ENCODE assay signal across 5 cellular contexts in the genomic region with DNA sequence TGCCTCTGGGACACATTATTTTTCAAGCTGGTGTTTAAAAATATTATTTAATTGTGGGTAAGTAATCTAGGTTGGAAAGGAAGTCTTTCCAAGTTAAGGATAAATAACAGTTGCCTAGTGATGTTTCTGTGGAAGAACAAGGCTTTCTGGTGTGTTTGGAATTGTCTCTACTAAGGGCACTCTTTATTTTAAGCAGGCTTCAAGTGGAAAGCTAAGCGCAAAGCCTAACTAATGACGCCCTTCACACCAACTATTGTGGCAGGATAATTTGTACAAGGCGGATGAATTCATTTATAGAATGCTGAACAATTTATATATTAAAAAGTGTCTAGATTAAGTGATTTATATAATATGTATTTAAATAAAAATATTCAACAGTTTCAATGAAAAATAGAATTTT.
"Had no signal": no experiment of that assay in that cellular context is flagged by ENCODE, and none has a peak within 500 bp of the region (broad histone marks: within the 10 kb centered on the region; RNA-seq: fewer than 3 reads in every experiment).

No MANE protein-coding gene starts in this region.

- H3K27ac ChIP-seq: HL-60 had no signal

- DNase-seq: H9, HCEC 1CT had no signal

- ATAC-seq: GM23338, HepG2 had no signal

- H3K4me3 ChIP-seq: GM23338 had no signal
